2 cellular contexts compared by ENCODE assay signal in the genomic region with DNA sequence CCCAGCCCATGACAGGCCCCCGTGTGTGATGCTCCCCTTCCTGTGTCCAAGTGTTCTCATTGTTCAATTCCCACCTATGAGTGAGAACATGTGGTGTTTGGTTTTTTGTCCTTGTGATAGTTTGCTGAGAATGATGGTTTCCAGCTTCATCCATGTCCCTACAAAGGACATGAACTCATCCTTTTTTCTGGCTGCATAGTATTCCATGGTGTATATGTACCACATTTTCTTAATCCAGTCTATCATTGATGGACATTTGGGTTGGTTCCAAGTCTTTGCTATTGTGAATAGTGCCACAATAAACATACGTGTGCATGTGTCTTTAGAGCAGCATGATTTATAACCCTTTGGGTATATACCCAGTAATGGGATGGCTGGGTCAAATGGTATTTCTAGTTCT.
TF ChIP-seq lines count a peak whose summit lies in the region.

No MANE protein-coding gene starts in this region.

TF ChIP-seq in SK-N-SH treated with all-trans-retinoic acid at 6 μM for 48 hours, 23 proteins besides CTCF, POLR2A, EP300 and RAD21:
- TF ChIP-seq ZNF8 (CRISPR knock-in tag; IDR thresholded peaks at IDR 0.05) = peak; percentile 77

TF ChIP-seq in GM12878, 131 proteins besides CTCF, POLR2A, EP300 and RAD21:
- 0 out of 2 replicates have a peak, but pooled peaks have one; percentile 43 for TF ChIP-seq ZNF217 (IDR thresholded peaks at IDR 0.05)
